ENCODE assay signal across 8 cellular contexts in genomic region chr15:85177042-85177515, GRCh38.
DNase-seq lines count a peak whose midpoint lies in the region; ATAC-seq, FAIRE-seq and TF ChIP-seq lines count a peak whose summit lies in the region.
"Not testable (repeated sequence)": the region's sequence is repeated elsewhere in the genome, so short reads cannot be mapped to it uniquely, and the experiment has no call there.

No MANE protein-coding gene starts in this region.

- H3K4me1 Mint-ChIP-seq in chondrocyte (ENCODE audit: low read depth), result peaks cover 11% of the 10 kb centered on the region

- peaks cover 13% of the 10 kb centered on the region for H3K9me3 Mint-ChIP-seq in chondrocyte (ENCODE audit: low read depth)

- not testable (repeated sequence) for TF ChIP-seq POLR2A in H54 (IDR thresholded peaks at IDR 0.05; ENCODE audit: low read depth, low read length); gastroesophageal sphincter (IDR thresholded peaks at IDR 0.05)

- DNase-seq in Ammon's horn (ENCODE audit: low spot score), result peak; percentile 17
- not testable (repeated sequence) for DNase-seq in H54 (ENCODE audit: insufficient read length, low spot score); chondrocyte (ENCODE audit: low spot score)
- peak; percentile 35 for DNase-seq in NCI-H2196 (lab: John Stamatoyannopoulos, UW; ENCODE audit: unreplicated experiment)
- peak; percentile 22 to 74 for DNase-seq in SJSA1 (ENCODE audit: low read depth in 1 of 2, low spot score in 2 of 2)
- DNase-seq in mucosa of descending colon, result peak in 2 of 3 donors; percentile 12 to 37
- DNase-seq in skeletal muscle cell (ENCODE audit: low read depth), result peak; percentile 43

- H3K36me3 ChIP-seq in SJSA1; gastroesophageal sphincter; mucosa of descending colon (ENCODE audit: low read depth): not testable (repeated sequence)

- H3K27me3 ChIP-seq in SJSA1 (replicated peaks); gastroesophageal sphincter: not testable (repeated sequence)

- TF ChIP-seq CTCF in chondrocyte (IDR thresholded peaks at IDR 0.05); gastroesophageal sphincter (IDR thresholded peaks at IDR 0.05); mucosa of descending colon (IDR thresholded peaks at IDR 0.05): not testable (repeated sequence)

- TF ChIP-seq EP300 in gastroesophageal sphincter (IDR thresholded peaks at IDR 0.05), result not testable (repeated sequence)

- H3K27ac Mint-ChIP-seq in chondrocyte (ENCODE audit: unreplicated experiment), result peak overlapping the region; percentile 65

- not testable (repeated sequence) for H3K4me1 ChIP-seq in SJSA1 (replicated peaks); mucosa of descending colon (ENCODE audit: low read depth)
- H3K4me1 ChIP-seq in gastroesophageal sphincter, result peaks cover 0 to 11% (median 0%) of the 10 kb centered on the region in 3 donors

- H3K9me3 ChIP-seq in SJSA1 (replicated peaks); gastroesophageal sphincter; mucosa of descending colon: not testable (repeated sequence)

- WGBS in gastroesophageal sphincter (ENCODE audit: low coverage in 1 of 2), 2 donors, result 19 to 51% methylated on average over 3 to 4 of the region's 8 CpGs

- peak; percentile 83 for FAIRE-seq in H54 (lab: Jason Lieb, UNC)

- ATAC-seq in gastroesophageal sphincter, result peak; percentile 57
- peak; percentile 80 for ATAC-seq in mucosa of descending colon

- intact Hi-C loops in mucosa of descending colon (cut with DNase I, micrococcal nuclease), result not testable (repeated sequence)

- not testable (repeated sequence) for H3K27ac ChIP-seq in SJSA1, gastroesophageal sphincter

- not testable (repeated sequence) for H3K4me3 Mint-ChIP-seq in chondrocyte (ENCODE audit: unreplicated experiment)

- H3K36me3 Mint-ChIP-seq in chondrocyte (ENCODE audit: low read depth), result not testable (repeated sequence)

- H3K27me3 Mint-ChIP-seq in chondrocyte (ENCODE audit: low read depth), result not testable (repeated sequence)

- not testable (repeated sequence) for H3K4me3 ChIP-seq in SJSA1; gastroesophageal sphincter; mucosa of descending colon; skeletal muscle cell (ENCODE audit: low read depth, low read length)
